8 cellular contexts compared by ENCODE assay signal in genomic region chr1:155911156-155912055, GRCh38. TPM values are rescaled to one million over a fixed set of nuclear protein-coding genes. Genes with fewer than 3 reads are reported as not detected.
A peak's percentile ranks its signal among the peaks of the same experiment; 100 is the strongest.
DNase-seq lines count a peak whose midpoint lies in the region; ATAC-seq and TF ChIP-seq lines count a peak whose summit lies in the region.

Gene RIT1, minus strand, starts transcription at chr1:155911349. Its CDS starts 588 bp downstream, at chr1:155910761.

- H3K27ac ChIP-seq in BLaER1 (peak within 1 kb of the TSS; percentile 63), duodenal mucosa (ENCODE audit: low read depth, low read length) (peak within 1 kb of the TSS; percentile 69), liver (ENCODE audit: low read depth in 1 of 2, low read length in 2 of 2) (peak within 1 kb of the TSS; percentile 76 to 78)

- peak within 1 kb of the TSS; percentile 97 for H3K4me2 ChIP-seq in BLaER1

- CTCF ChIA-PET in activated CD4-positive, alpha-beta memory T cell treated with anti-CD3 and anti-CD28 coated beads for 36 hours (lab: Charles Lee), result interaction anchor here (0.7 kb wide), 1 partner anchor 18 kb away, joined by 4 read pairs; no protein-coding TSS in a partner anchor

- H3K9me3 Mint-ChIP-seq in activated CD4-positive, alpha-beta memory T cell treated with anti-CD3 and anti-CD28 coated beads for 36 hours, result no peaks in the 10 kb centered on the region

- TF ChIP-seq CTCF in liver (IDR thresholded peaks at IDR 0.05; ENCODE audit: low read depth, low read length, missing input control), result peak; percentile 37

- H3K27me3 Mint-ChIP-seq in activated CD4-positive, alpha-beta memory T cell treated with anti-CD3 and anti-CD28 coated beads for 36 hours, result no peaks in the 10 kb centered on the region

- H3K36me3 ChIP-seq in BLaER1, result peaks cover 75% of the 10 kb centered on the region
- peaks cover 28 to 43% of the 10 kb centered on the region in 2 donors for H3K36me3 ChIP-seq in duodenal mucosa (ENCODE audit: control insufficient read depth in 1 of 2, insufficient read depth in 2 of 2, low read length in 2 of 2)
- H3K36me3 ChIP-seq in liver (ENCODE audit: control insufficient read depth in 4 of 4, insufficient read depth in 3 of 4, low read depth in 1 of 4, low read length in 3 of 4), result peaks cover 10 to 48% (median 37%) of the 10 kb centered on the region in 4 donors

- H3K4me1 ChIP-seq in BLaER1, result peaks cover 21% of the 10 kb centered on the region
- H3K4me1 ChIP-seq in duodenal mucosa (ENCODE audit: control insufficient read depth in 1 of 2, insufficient read depth in 2 of 2, low read length in 2 of 2), result peaks cover 14 to 18% of the 10 kb centered on the region in 2 donors
- H3K4me1 ChIP-seq in liver (ENCODE audit: control insufficient read depth in 4 of 4, insufficient read depth in 4 of 4, low read length in 3 of 4), result peaks cover 0 to 11% (median 10%) of the 10 kb centered on the region in 4 donors

- peak; percentile 81 for ATAC-seq in HG03439 (IDR thresholded peaks at IDR 0.05; ENCODE audit: unreplicated experiment)

- H3K9ac ChIP-seq in BLaER1, result peak within 1 kb of the TSS; percentile 78
- peak within 1 kb of the TSS; percentile 78 to 89 for H3K9ac ChIP-seq in duodenal mucosa (ENCODE audit: low read depth in 1 of 2, low read length in 2 of 2)
- peak within 1 kb of the TSS; percentile 30 to 72 for H3K9ac ChIP-seq in liver (ENCODE audit: low read depth in 1 of 2, low read length in 2 of 2)

- H3K9me3 ChIP-seq in BLaER1 (no peaks in the 10 kb centered on the region), duodenal mucosa (ENCODE audit: control insufficient read depth in 1 of 2, low read length in 2 of 2) (no peaks in the 10 kb centered on the region), liver (ENCODE audit: control insufficient read depth in 4 of 4, low read length in 3 of 4) (no peaks in the 10 kb centered on the region)

- WGBS in liver, result 7% methylated on average over 34 of the region's 34 CpGs

- intact Hi-C loops in activated CD4-positive, alpha-beta memory T cell treated with anti-CD3 and anti-CD28 coated beads for 36 hours (cut with micrococcal nuclease), result loop anchor here (1.0 to 10.0 kb wide), 4 partner anchors 23 to 227 kb away; partner anchors contain the start of genes DAP3, KHDC4, LAMTOR2 and SYT11

- peak within 1 kb of the TSS; percentile 74 for H3K4me3 ChIP-seq in BLaER1
- H3K4me3 ChIP-seq in duodenal mucosa (ENCODE audit: low read depth in 1 of 2, low read length in 2 of 2), result peak within 1 kb of the TSS; percentile 89 to 93
- peak within 1 kb of the TSS; percentile 84 to 97 (median 88) for H3K4me3 ChIP-seq in liver (ENCODE audit: low read depth in 1 of 3, low read length in 3 of 3)

- POLR2A ChIA-PET in activated CD4-positive, alpha-beta memory T cell treated with anti-CD3 and anti-CD28 coated beads for 36 hours (lab: Charles Lee), result interaction anchor here (0.5 to 1.7 kb wide), 7 partner anchors 22 to 1305 kb away, joined by 3 to 4 read pairs (median 4); partner anchors contain the start of genes ARHGEF2 and KHDC4

- peak in 1 of 2 donors; percentile 26 for TF ChIP-seq RAD21 in liver (IDR thresholded peaks at IDR 0.05)

- H3K27ac Mint-ChIP-seq in activated CD4-positive, alpha-beta memory T cell treated with anti-CD3 and anti-CD28 coated beads for 36 hours, result peak within 1 kb of the TSS; percentile 96

- H3K4me3 Mint-ChIP-seq in activated CD4-positive, alpha-beta memory T cell treated with anti-CD3 and anti-CD28 coated beads for 36 hours, result peak within 1 kb of the TSS; percentile 97

- peak; percentile 74 for DNase-seq in GM19238 (ENCODE audit: insufficient read length, low spot score)
- DNase-seq in NCI-H774 (lab: John Stamatoyannopoulos, UW), result peak; percentile 84
- DNase-seq in activated CD4-positive, alpha-beta memory T cell treated with anti-CD3 and anti-CD28 coated beads for 36 hours, result peak; percentile 90
- DNase-seq in stimulated activated CD4-positive, alpha-beta T cell treated with anti-CD3 and anti-CD28 coated beads, Interleukin-4, amount 100 ng/mL, for 24 hours, result peak; percentile 84

- no peaks in the 10 kb centered on the region for H3K27me3 ChIP-seq in BLaER1
- H3K27me3 ChIP-seq in duodenal mucosa (ENCODE audit: control insufficient read depth in 1 of 2, insufficient read depth in 2 of 2, low read length in 2 of 2), result no peaks in the 10 kb centered on the region
- no peaks in the 10 kb centered on the region for H3K27me3 ChIP-seq in liver (ENCODE audit: control insufficient read depth in 4 of 4, insufficient read depth in 4 of 4, low read length in 3 of 4)

- H3K4me1 Mint-ChIP-seq in activated CD4-positive, alpha-beta memory T cell treated with anti-CD3 and anti-CD28 coated beads for 36 hours (ENCODE audit: low read depth), result peaks cover 22% of the 10 kb centered on the region

- peaks cover 43% of the 10 kb centered on the region for H3K36me3 Mint-ChIP-seq in activated CD4-positive, alpha-beta memory T cell treated with anti-CD3 and anti-CD28 coated beads for 36 hours

- H4K20me1 ChIP-seq in BLaER1, result peaks cover 23% of the 10 kb centered on the region

TF ChIP-seq in liver, 16 proteins besides CTCF, POLR2A, EP300 and RAD21:
- TF ChIP-seq FOXA1 (IDR thresholded peaks at IDR 0.05), result no peak
- peak; percentile 94 for TF ChIP-seq YY1 (IDR thresholded peaks at IDR 0.05)
- TF ChIP-seq HNF4A (conservative IDR thresholded peaks at IDR 0.05), result peak in 1 of 2 donors; percentile 27
- no peak for TF ChIP-seq REST (IDR thresholded peaks at IDR 0.05)
- TF ChIP-seq, protein P1, sequence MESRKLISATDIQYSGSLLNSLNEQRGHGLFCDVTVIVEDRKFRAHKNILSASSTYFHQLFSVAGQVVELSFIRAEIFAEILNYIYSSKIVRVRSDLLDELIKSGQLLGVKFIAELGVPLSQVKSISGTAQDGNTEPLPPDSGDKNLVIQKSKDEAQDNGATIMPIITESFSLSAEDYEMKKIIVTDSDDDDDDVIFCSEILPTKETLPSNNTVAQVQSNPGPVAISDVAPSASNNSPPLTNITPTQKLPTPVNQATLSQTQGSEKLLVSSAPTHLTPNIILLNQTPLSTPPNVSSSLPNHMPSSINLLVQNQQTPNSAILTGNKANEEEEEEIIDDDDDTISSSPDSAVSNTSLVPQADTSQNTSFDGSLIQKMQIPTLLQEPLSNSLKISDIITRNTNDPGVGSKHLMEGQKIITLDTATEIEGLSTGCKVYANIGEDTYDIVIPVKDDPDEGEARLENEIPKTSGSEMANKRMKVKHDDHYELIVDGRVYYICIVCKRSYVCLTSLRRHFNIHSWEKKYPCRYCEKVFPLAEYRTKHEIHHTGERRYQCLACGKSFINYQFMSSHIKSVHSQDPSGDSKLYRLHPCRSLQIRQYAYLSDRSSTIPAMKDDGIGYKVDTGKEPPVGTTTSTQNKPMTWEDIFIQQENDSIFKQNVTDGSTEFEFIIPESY (IDR thresholded peaks at IDR 0.05), result no peak
- TF ChIP-seq RXRA (IDR thresholded peaks at IDR 0.05), result peak; percentile 6 to 20
- peak; percentile 82 for TF ChIP-seq NR2F2 (IDR thresholded peaks at IDR 0.05)
- TF ChIP-seq EGR1 (IDR thresholded peaks at IDR 0.05; ENCODE audit: low read depth in 2 of 2), result no peak
- TF ChIP-seq, protein P2, sequence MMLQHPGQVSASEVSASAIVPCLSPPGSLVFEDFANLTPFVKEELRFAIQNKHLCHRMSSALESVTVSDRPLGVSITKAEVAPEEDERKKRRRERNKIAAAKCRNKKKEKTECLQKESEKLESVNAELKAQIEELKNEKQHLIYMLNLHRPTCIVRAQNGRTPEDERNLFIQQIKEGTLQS (IDR thresholded peaks at IDR 0.05), result no peak
- peak; percentile 46 for TF ChIP-seq SP1 (IDR thresholded peaks at IDR 0.05)
- no peak for TF ChIP-seq FOXA2 (IDR thresholded peaks at IDR 0.05)
- no peak for TF ChIP-seq MAX (IDR thresholded peaks at IDR 0.05)
- TF ChIP-seq TAF1 (conservative IDR thresholded peaks at IDR 0.05), result no peak
- peak in 1 of 2 donors; percentile 54 for TF ChIP-seq GABPA (IDR thresholded peaks at IDR 0.05 in 1 of 2, conservative IDR thresholded peaks at IDR 0.05 in 1 of 2)
- TF ChIP-seq HNF4G (IDR thresholded peaks at IDR 0.05), result no peak
- TF ChIP-seq JUND (IDR thresholded peaks at IDR 0.05), result peak in 1 of 2 donors; percentile 15

RNA-seq across cellular contexts. Expression of gene RIT1, which starts in this region (rescaled TPM):
- 10 to 100 TPM; 19.1 to 21.1 TPM for total RNA-seq in activated CD4-positive, alpha-beta memory T cell treated with anti-CD3 and anti-CD28 coated beads for 36 hours
- total RNA-seq in liver, result 10 to 100 TPM; 11.3 to 14.3 TPM
- 1 to 10 TPM; 3.1 to 4.9 TPM for polyA plus RNA-seq in liver

Comparison
In these comparisons a context has a peak if more than half of its experiments do, and no peak if none do; other contexts are left out.
1. Peak in every context shown above with its lines: DNase-seq, ATAC-seq, H3K4me3 ChIP-seq and H3K27ac ChIP-seq.